Comparison of ENCODE assay signal across 1 cellular context in the genomic region with DNA sequence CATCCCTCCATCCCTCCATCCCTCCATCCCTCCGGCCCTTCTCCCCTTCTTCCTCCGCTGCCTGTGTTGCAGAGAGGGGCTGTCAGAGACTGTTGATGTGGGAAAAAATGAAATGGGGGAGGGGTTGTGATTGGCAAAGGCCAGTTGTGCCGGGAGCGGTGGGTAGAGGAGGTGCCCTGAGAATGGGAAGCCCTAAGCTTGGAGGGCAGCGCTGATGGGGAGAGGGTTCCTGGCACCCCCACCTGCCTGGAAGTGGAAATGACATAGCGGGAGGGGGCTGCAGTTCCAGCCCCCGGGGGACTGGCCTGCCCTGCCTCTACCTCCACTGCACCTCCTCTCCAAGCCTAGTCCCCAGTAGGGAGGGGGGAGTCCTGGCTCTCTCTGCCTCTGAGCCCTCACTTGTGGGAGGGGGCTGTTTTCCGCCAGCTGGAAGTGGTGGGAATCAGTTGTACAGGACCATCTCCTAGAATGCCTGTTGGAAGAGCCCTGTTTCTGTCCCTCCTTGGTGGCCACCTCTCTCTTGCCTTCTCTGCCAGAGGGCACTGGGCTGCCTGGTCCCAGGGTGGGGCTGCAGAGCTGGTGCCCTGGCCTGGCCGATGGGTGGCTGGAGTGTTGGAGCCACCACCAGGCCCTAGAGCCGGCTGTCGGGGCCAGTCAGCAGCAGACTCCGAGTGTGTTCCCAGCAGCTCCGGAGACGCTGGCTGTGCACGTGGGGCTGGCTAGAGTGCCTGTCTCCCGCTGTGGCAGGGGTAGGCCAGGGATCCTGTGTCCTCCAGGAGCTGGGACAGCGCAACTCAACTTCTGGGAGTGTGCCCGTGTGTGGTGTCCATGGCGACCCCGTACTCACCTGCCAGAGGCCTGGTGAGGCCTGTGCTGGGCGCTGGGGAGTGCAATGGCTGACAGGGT.
TF ChIP-seq lines count a peak whose summit lies in the region.

No MANE protein-coding gene starts in this region.

TF ChIP-seq in HepG2, 621 proteins besides CTCF, POLR2A, EP300 and RAD21:
- TF ChIP-seq ZSCAN29 (CRISPR knock-in tag; conservative IDR thresholded peaks at IDR 0.05): no peak
- TF ChIP-seq, protein P1, sequence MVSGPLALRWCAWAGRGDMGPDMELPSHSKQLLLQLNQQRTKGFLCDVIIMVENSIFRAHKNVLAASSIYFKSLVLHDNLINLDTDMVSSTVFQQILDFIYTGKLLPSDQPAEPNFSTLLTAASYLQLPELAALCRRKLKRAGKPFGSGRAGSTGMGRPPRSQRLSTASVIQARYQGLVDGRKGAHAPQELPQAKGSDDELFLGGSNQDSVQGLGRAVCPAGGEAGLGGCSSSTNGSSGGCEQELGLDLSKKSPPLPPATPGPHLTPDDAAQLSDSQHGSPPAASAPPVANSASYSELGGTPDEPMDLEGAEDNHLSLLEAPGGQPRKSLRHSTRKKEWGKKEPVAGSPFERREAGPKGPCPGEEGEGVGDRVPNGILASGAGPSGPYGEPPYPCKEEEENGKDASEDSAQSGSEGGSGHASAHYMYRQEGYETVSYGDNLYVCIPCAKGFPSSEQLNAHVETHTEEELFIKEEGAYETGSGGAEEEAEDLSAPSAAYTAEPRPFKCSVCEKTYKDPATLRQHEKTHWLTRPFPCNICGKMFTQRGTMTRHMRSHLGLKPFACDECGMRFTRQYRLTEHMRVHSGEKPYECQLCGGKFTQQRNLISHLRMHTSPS (CRISPR knock-in tag; IDR thresholded peaks at IDR 0.05; ENCODE audit: low read depth): 0 out of 2 replicates have a peak, but pooled peaks have one; percentile 20
- TF ChIP-seq, protein P2, sequence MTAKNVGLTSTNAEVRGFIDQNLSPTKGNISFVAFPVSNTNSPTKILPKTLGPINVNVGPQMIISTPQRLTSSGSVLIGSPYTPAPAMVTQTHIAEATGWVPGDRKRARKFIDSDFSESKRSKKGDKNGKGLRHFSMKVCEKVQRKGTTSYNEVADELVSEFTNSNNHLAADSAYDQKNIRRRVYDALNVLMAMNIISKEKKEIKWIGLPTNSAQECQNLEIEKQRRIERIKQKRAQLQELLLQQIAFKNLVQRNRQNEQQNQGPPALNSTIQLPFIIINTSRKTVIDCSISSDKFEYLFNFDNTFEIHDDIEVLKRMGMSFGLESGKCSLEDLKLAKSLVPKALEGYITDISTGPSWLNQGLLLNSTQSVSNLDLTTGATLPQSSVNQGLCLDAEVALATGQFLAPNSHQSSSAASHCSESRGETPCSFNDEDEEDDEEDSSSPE (CRISPR knock-in tag; IDR thresholded peaks at IDR 0.05): no peak
- TF ChIP-seq, protein P3, sequence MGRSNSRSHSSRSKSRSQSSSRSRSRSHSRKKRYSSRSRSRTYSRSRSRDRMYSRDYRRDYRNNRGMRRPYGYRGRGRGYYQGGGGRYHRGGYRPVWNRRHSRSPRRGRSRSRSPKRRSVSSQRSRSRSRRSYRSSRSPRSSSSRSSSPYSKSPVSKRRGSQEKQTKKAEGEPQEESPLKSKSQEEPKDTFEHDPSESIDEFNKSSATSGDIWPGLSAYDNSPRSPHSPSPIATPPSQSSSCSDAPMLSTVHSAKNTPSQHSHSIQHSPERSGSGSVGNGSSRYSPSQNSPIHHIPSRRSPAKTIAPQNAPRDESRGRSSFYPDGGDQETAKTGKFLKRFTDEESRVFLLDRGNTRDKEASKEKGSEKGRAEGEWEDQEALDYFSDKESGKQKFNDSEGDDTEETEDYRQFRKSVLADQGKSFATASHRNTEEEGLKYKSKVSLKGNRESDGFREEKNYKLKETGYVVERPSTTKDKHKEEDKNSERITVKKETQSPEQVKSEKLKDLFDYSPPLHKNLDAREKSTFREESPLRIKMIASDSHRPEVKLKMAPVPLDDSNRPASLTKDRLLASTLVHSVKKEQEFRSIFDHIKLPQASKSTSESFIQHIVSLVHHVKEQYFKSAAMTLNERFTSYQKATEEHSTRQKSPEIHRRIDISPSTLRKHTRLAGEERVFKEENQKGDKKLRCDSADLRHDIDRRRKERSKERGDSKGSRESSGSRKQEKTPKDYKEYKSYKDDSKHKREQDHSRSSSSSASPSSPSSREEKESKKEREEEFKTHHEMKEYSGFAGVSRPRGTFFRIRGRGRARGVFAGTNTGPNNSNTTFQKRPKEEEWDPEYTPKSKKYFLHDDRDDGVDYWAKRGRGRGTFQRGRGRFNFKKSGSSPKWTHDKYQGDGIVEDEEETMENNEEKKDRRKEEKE (IDR thresholded peaks at IDR 0.05): no peak
- TF ChIP-seq ZNF317 (CRISPR knock-in tag; IDR thresholded peaks at IDR 0.05): no peak
- 0 out of 2 replicates have a peak, but pooled peaks have one; percentile 27 for TF ChIP-seq ZNF776 (CRISPR knock-in tag; IDR thresholded peaks at IDR 0.05)
- no peak for TF ChIP-seq TMF1 (CRISPR knock-in tag; IDR thresholded peaks at IDR 0.05; ENCODE audit: low read depth)
- no peak for TF ChIP-seq AGO2 (optimal IDR thresholded peaks at IDR 0.05; ENCODE audit: low read depth, low read length)
- no peak for TF ChIP-seq KLF9 (CRISPR knock-in tag; IDR thresholded peaks at IDR 0.05; ENCODE audit: low read depth)
- no peak for TF ChIP-seq ZNF326 (CRISPR knock-in tag; IDR thresholded peaks at IDR 0.05; ENCODE audit: borderline replicate concordance)
- TF ChIP-seq, protein P4, sequence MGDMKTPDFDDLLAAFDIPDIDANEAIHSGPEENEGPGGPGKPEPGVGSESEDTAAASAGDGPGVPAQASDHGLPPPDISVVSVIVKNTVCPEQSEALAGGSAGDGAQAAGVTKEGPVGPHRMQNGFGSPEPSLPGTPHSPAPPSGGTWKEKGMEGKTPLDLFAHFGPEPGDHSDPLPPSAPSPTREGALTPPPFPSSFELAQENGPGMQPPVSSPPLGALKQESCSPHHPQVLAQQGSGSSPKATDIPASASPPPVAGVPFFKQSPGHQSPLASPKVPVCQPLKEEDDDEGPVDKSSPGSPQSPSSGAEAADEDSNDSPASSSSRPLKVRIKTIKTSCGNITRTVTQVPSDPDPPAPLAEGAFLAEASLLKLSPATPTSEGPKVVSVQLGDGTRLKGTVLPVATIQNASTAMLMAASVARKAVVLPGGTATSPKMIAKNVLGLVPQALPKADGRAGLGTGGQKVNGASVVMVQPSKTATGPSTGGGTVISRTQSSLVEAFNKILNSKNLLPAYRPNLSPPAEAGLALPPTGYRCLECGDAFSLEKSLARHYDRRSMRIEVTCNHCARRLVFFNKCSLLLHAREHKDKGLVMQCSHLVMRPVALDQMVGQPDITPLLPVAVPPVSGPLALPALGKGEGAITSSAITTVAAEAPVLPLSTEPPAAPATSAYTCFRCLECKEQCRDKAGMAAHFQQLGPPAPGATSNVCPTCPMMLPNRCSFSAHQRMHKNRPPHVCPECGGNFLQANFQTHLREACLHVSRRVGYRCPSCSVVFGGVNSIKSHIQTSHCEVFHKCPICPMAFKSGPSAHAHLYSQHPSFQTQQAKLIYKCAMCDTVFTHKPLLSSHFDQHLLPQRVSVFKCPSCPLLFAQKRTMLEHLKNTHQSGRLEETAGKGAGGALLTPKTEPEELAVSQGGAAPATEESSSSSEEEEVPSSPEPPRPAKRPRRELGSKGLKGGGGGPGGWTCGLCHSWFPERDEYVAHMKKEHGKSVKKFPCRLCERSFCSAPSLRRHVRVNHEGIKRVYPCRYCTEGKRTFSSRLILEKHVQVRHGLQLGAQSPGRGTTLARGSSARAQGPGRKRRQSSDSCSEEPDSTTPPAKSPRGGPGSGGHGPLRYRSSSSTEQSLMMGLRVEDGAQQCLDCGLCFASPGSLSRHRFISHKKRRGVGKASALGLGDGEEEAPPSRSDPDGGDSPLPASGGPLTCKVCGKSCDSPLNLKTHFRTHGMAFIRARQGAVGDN (CRISPR knock-in tag; IDR thresholded peaks at IDR 0.05): peak; percentile 10; the same call in 1 of the 2 replicates
- TF ChIP-seq NFATC3 (CRISPR knock-in tag; IDR thresholded peaks at IDR 0.05): no peak
- TF ChIP-seq, protein P5, sequence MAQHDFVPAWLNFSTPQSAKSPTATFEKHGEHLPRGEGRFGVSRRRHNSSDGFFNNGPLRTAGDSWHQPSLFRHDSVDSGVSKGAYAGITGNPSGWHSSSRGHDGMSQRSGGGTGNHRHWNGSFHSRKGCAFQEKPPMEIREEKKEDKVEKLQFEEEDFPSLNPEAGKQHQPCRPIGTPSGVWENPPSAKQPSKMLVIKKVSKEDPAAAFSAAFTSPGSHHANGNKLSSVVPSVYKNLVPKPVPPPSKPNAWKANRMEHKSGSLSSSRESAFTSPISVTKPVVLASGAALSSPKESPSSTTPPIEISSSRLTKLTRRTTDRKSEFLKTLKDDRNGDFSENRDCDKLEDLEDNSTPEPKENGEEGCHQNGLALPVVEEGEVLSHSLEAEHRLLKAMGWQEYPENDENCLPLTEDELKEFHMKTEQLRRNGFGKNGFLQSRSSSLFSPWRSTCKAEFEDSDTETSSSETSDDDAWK (CRISPR knock-in tag; IDR thresholded peaks at IDR 0.05): no peak
- no peak for TF ChIP-seq MAFK (conservative IDR thresholded peaks at IDR 0.05 in 1 of 2, IDR thresholded peaks at IDR 0.05 in 1 of 2; ENCODE audit: low read length in 2 of 2)
- TF ChIP-seq, protein P6, sequence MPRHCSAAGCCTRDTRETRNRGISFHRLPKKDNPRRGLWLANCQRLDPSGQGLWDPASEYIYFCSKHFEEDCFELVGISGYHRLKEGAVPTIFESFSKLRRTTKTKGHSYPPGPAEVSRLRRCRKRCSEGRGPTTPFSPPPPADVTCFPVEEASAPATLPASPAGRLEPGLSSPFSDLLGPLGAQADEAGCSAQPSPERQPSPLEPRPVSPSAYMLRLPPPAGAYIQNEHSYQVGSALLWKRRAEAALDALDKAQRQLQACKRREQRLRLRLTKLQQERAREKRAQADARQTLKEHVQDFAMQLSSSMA (CRISPR knock-in tag; IDR thresholded peaks at IDR 0.05): 0 out of 2 replicates have a peak, but pooled peaks have one; percentile 36
- TF ChIP-seq DR1 (CRISPR knock-in tag; IDR thresholded peaks at IDR 0.05): no peak
- peak; percentile 48 for TF ChIP-seq PCBP2 (optimal IDR thresholded peaks at IDR 0.05; ENCODE audit: low read depth, low read length, poor library complexity, severe bottlenecking)
- no peak for TF ChIP-seq ZNF34 (CRISPR knock-in tag; IDR thresholded peaks at IDR 0.05; ENCODE audit: borderline replicate concordance)
- no peak for TF ChIP-seq GPN1 (CRISPR knock-in tag; IDR thresholded peaks at IDR 0.05; ENCODE audit: borderline replicate concordance)
